Comparison of ENCODE assay signal across 8 cellular contexts in genomic region chr22:24259459-24259858, GRCh38. TPM values are rescaled to one million over a fixed set of nuclear protein-coding genes. Genes with fewer than 3 reads are reported as not detected.
A peak's percentile ranks its signal among the peaks of the same experiment; 100 is the strongest.
DNase-seq lines count a peak whose midpoint lies in the region; ATAC-seq and TF ChIP-seq lines count a peak whose summit lies in the region.
"Not testable (repeated sequence)": the region's sequence is repeated elsewhere in the genome, so short reads cannot be mapped to it uniquely, and the experiment has no call there.

No MANE protein-coding gene starts in this region.

- not testable (repeated sequence) for H3K36me3 Mint-ChIP-seq in activated B cell treated with CpG ODN at 0.5 μM for 24 hours (ENCODE audit: low read depth)

- H3K4me2 ChIP-seq in neural cell (ENCODE audit: low read length), result not testable (repeated sequence)

- TF ChIP-seq RAD21 in neural cell (conservative IDR thresholded peaks at IDR 0.05), result peak; percentile 19

- H3K27ac Mint-ChIP-seq in activated B cell treated with CpG ODN at 0.5 μM for 24 hours, result not testable (repeated sequence)

- peak; percentile 52 for ATAC-seq in activated B cell treated with CpG ODN at 0.5 μM for 24 hours (ENCODE audit: low read depth)

- H3K9ac ChIP-seq in adipocyte (ENCODE audit: low read length); neural cell (ENCODE audit: low read length): not testable (repeated sequence)

- not testable (repeated sequence) for H2AFZ ChIP-seq in neural cell (ENCODE audit: low read depth, low read length)

- H3K27me3 ChIP-seq in adipocyte (replicated peaks; ENCODE audit: control insufficient read depth, insufficient read depth, low read length); neural cell (ENCODE audit: insufficient read depth, low read depth, low read length): not testable (repeated sequence)

- not testable (repeated sequence) for H3K9me3 ChIP-seq in adipocyte (ENCODE audit: control insufficient read depth, low read length); neural cell (ENCODE audit: low read length)

- CTCF ChIA-PET in activated B cell treated with CpG ODN at 0.5 μM for 24 hours (lab: Charles Lee), result not testable (repeated sequence)

- H3K4me3 ChIP-seq in Jurkat, Clone E6-1 (ENCODE audit: low read length); adipocyte (ENCODE audit: low read length); neural cell (ENCODE audit: low read length): not testable (repeated sequence)

- H3K27me3 Mint-ChIP-seq in activated B cell treated with CpG ODN at 0.5 μM for 24 hours, result not testable (repeated sequence)

- TF ChIP-seq CTCF in activated B cell treated with CpG ODN at 0.5 μM for 24 hours (IDR thresholded peaks at IDR 0.05), result not testable (repeated sequence)
- peak; percentile 35 for TF ChIP-seq CTCF in neural cell (IDR thresholded peaks at IDR 0.05; ENCODE audit: poor library complexity, severe bottlenecking)

- not testable (repeated sequence) for H3K36me3 ChIP-seq in adipocyte (ENCODE audit: control insufficient read depth, insufficient read depth, low read length, severe bottlenecking); neural cell (ENCODE audit: insufficient read depth, low read length)

- not testable (repeated sequence) for H3K79me2 ChIP-seq in neural cell (replicated peaks; ENCODE audit: insufficient read depth, low read length)

- H3K4me1 ChIP-seq in adipocyte (ENCODE audit: control insufficient read depth, insufficient read depth, low read length), result not testable (repeated sequence)

- DNase-seq in COR-L47 (lab: John Stamatoyannopoulos, UW), result peak; percentile 40
- peak; percentile 51 for DNase-seq in Jurkat, Clone E6-1 (ENCODE audit: low read depth, low spot score)
- peak; percentile 36 for DNase-seq in NK-92 treated with Interleukin-12 subunit alpha and Interleukin-12 subunit beta, amount 100 ng/mL, for 24 hours (lab: John Stamatoyannopoulos, UW)
- peak; percentile 46 for DNase-seq in activated B cell treated with CpG ODN at 0.5 μM for 24 hours
- peak; percentile 89 for DNase-seq in adipocyte (ENCODE audit: low read depth)
- DNase-seq in glomerular visceral epithelial cell (ENCODE audit: extremely low spot score), result peak; percentile 75
- DNase-seq in stimulated activated CD8-positive, alpha-beta memory T cell treated with anti-CD3 and anti-CD28 coated beads, Interleukin-2, amount 100 ng/mL, for 48 hours (ENCODE audit: low read depth in 2 of 2), result peak; percentile 52 to 63

- H3K27ac ChIP-seq in neural cell (ENCODE audit: low read length), result not testable (repeated sequence)

- H3K9me3 Mint-ChIP-seq in activated B cell treated with CpG ODN at 0.5 μM for 24 hours, result not testable (repeated sequence)

- not testable (repeated sequence) for H3K9me2 ChIP-seq in neural cell (ENCODE audit: insufficient read depth, low read length)

- H4K20me1 ChIP-seq in neural cell (ENCODE audit: insufficient read depth), result not testable (repeated sequence)

- intact Hi-C loops in activated B cell treated with CpG ODN at 0.5 μM for 24 hours (cut with micrococcal nuclease), result loop anchor here (2.0 kb wide), 1 partner anchor 29 kb away; no protein-coding TSS in a partner anchor

- H3K4me1 Mint-ChIP-seq in activated B cell treated with CpG ODN at 0.5 μM for 24 hours, result not testable (repeated sequence)

- not testable (repeated sequence) for H3K4me3 Mint-ChIP-seq in activated B cell treated with CpG ODN at 0.5 μM for 24 hours

- TF ChIP-seq EP300 in neural cell (conservative IDR thresholded peaks at IDR 0.05; ENCODE audit: poor library complexity, severe bottlenecking), result not testable (repeated sequence)

- POLR2A ChIA-PET in activated B cell treated with CpG ODN at 0.5 μM for 24 hours (lab: Charles Lee), result not testable (repeated sequence)

- H3F3A ChIP-seq in neural cell (ENCODE audit: insufficient read depth, low read length, poor library complexity, severe bottlenecking), result not testable (repeated sequence)

TF ChIP-seq in neural cell, 6 proteins besides CTCF, POLR2A, EP300 and RAD21:
- TF ChIP-seq SMC3 (conservative IDR thresholded peaks at IDR 0.05; ENCODE audit: poor library complexity), result peak; percentile 24
TF ChIP-seq in neural cell: peak in this region for 1; not testable (repeated sequence) for 5.

RNA-seq across cellular contexts. Expression of gene SPECC1L, which starts 11.2 kb away (rescaled TPM):
- polyA plus RNA-seq in Jurkat, Clone E6-1 (2012; ENCODE audit: insufficient read depth, insufficient read length), result 23.0 TPM
- total RNA-seq in activated B cell treated with CpG ODN at 0.5 μM for 24 hours, result 59.0 and 64.5 TPM in 2 replicates
- 27.1 and 28.7 TPM in 2 replicates for polyA plus RNA-seq in neural cell
- polyA minus RNA-seq in neural cell, result 96.9 and 107 TPM in 2 replicates

RNA-seq across cellular contexts. Expression of gene GGT5, which starts 14.6 kb away (rescaled TPM):
- not detected for polyA plus RNA-seq in Jurkat, Clone E6-1 (2012; ENCODE audit: insufficient read depth, insufficient read length)
- not detected in 2 replicates for total RNA-seq in activated B cell treated with CpG ODN at 0.5 μM for 24 hours
- polyA plus RNA-seq in neural cell, result 0.12 TPM in 1 of 2 replicates, not detected in the other
- polyA minus RNA-seq in neural cell, result not detected in 2 replicates

Comparison
In these comparisons a context has a peak if more than half of its experiments do, and no peak if none do; other contexts are left out.
1. DNase-seq: peak in every context shown above with its lines; median percentile 89 in adipocyte; 75 in glomerular visceral epithelial cell; 58 in stimulated activated CD8-positive, alpha-beta memory T cell treated with anti-CD3 and anti-CD28 coated beads, Interleukin-2, amount 100 ng/mL, for 48 hours; 51 in Jurkat, Clone E6-1; 46 in activated B cell treated with CpG ODN at 0.5 μM for 24 hours; 40 in COR-L47; 36 in NK-92 treated with Interleukin-12 subunit alpha and Interleukin-12 subunit beta, amount 100 ng/mL, for 24 hours.